8 cellular contexts compared by ENCODE assay signal in the genomic region with DNA sequence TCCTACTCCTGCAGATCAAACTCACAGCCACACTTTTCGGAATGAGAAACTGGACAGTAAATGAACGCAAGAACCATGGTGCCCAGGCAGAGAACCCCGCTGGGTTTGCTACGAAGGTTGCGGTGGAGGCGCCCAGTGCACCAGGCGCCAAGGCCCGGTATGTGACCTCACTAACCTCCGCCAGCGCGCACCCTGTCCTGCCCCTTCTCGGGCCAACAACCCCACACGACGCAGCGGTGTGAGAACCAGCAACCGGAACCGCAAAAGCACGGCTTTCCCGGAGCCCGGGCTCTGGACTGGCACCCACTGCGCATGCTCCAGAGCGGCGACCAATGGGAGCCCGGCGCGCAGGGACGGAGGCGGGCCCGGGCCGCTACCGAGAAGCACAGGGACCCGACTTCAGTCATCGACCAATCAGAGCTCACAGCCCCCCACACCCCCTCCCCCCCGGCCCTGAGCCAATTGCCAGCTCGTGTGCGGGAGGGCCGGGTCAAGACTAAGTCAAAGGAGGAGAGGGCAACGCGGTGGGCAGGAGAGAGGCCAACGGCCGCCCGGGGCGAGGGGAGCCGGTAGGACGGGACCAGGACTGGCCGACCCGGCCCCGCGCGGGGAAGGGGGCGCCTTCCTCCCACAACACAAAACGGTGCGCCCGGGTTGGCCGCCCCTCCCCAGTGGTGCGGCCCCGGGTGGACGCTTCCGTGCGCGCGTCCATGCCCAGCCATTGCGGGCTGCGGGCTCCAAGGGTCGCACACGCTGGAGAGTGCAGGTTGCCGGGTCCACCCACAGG. TPM values are rescaled to one million over a fixed set of nuclear protein-coding genes. Genes with fewer than 3 reads are reported as not detected.
DNase-seq lines count a peak whose midpoint lies in the region; ATAC-seq lines count a peak whose summit lies in the region.

No MANE protein-coding gene starts in this region.

- no peaks in the 10 kb centered on the region for H3K27me3 Mint-ChIP-seq in naive thymus-derived CD8-positive, alpha-beta T cell
- H3K27me3 Mint-ChIP-seq in stimulated activated naive B cell treated with anti-CD40 and anti-IgM and Interleukin-4, amounts not matched to agents 10 μg/mL and 1 μg/mL and 100 μg/mL, for 72 hours: no peaks in the 10 kb centered on the region

- peaks cover 3 to 37% (median 27%) of the 10 kb centered on the region in 4 donors for H3K4me1 Mint-ChIP-seq in naive thymus-derived CD8-positive, alpha-beta T cell
- H3K4me1 Mint-ChIP-seq in stimulated activated naive B cell treated with anti-CD40 and anti-IgM and Interleukin-4, amounts not matched to agents 10 μg/mL and 1 μg/mL and 100 μg/mL, for 72 hours: peaks cover 12 to 33% of the 10 kb centered on the region in 2 donors

- H3K9me3 Mint-ChIP-seq in naive thymus-derived CD8-positive, alpha-beta T cell: no peaks in the 10 kb centered on the region
- H3K9me3 Mint-ChIP-seq in stimulated activated naive B cell treated with anti-CD40 and anti-IgM and Interleukin-4, amounts not matched to agents 10 μg/mL and 1 μg/mL and 100 μg/mL, for 72 hours: peaks cover 0 to 1% of the 10 kb centered on the region in 2 donors

- peak; percentile 93 for DNase-seq in Daoy (ENCODE audit: low read depth)
- DNase-seq in GOT3 (lab: John Stamatoyannopoulos, UW): peak; percentile 67
- DNase-seq in LHCN-M2 (ENCODE audit: low read depth): peak; percentile 81
- peak; percentile 89 for DNase-seq in RKO (ENCODE audit: low spot score)
- DNase-seq in activated T-helper 1 cell treated with anti-CD3 and anti-CD28 coated beads, Interleukin-2, amount 50 U/mL, for 16 hours (ENCODE audit: low read depth in 1 of 2, low spot score in 1 of 2): peak; percentile 64 to 81
- peak; percentile 84 for DNase-seq in fibroblast of gingiva (ENCODE audit: low read depth)
- peak; percentile 80 to 93 (median 84) for DNase-seq in naive thymus-derived CD8-positive, alpha-beta T cell
- peak; percentile 87 for DNase-seq in stimulated activated naive B cell treated with anti-CD40 and anti-IgM and Interleukin-4, amounts not matched to agents 10 μg/mL and 1 μg/mL and 100 μg/mL, for 72 hours

- ATAC-seq in naive thymus-derived CD8-positive, alpha-beta T cell: peak; percentile 95 to 96
- peak; percentile 90 to 95 for ATAC-seq in stimulated activated naive B cell treated with anti-CD40 and anti-IgM and Interleukin-4, amounts not matched to agents 10 μg/mL and 1 μg/mL and 100 μg/mL, for 72 hours (replicated peaks)

- peak overlapping the region; percentile 85 to 95 (median 92) for H3K4me3 Mint-ChIP-seq in naive thymus-derived CD8-positive, alpha-beta T cell
- peak overlapping the region; percentile 82 to 93 for H3K4me3 Mint-ChIP-seq in stimulated activated naive B cell treated with anti-CD40 and anti-IgM and Interleukin-4, amounts not matched to agents 10 μg/mL and 1 μg/mL and 100 μg/mL, for 72 hours

- no peaks in the 10 kb centered on the region for H3K36me3 Mint-ChIP-seq in naive thymus-derived CD8-positive, alpha-beta T cell
- H3K36me3 Mint-ChIP-seq in stimulated activated naive B cell treated with anti-CD40 and anti-IgM and Interleukin-4, amounts not matched to agents 10 μg/mL and 1 μg/mL and 100 μg/mL, for 72 hours: peaks cover 0 to 2% of the 10 kb centered on the region in 2 donors

- POLR2A ChIA-PET in naive thymus-derived CD8-positive, alpha-beta T cell (lab: Charles Lee): interaction anchor here (0.6 to 1.5 kb wide), 12 partner anchors 9 to 283 kb away, joined by 3 to 12 read pairs (median 5); a partner anchor contains a TSS

- peak overlapping the region; percentile 79 to 97 (median 94) for H3K27ac Mint-ChIP-seq in naive thymus-derived CD8-positive, alpha-beta T cell
- peak overlapping the region; percentile 96 for H3K27ac Mint-ChIP-seq in stimulated activated naive B cell treated with anti-CD40 and anti-IgM and Interleukin-4, amounts not matched to agents 10 μg/mL and 1 μg/mL and 100 μg/mL, for 72 hours

RNA-seq across cellular contexts. Expression of a gene that starts 7.3 kb away (rescaled TPM):
- 0.57 TPM in 1 of 2 replicates, not detected in the other for total RNA-seq in Daoy (2014; rRNA removed; shearing (Covaris generic))
- total RNA-seq in LHCN-M2 (2014; rRNA removed): not detected in 2 replicates
- 0.15 TPM for polyA plus RNA-seq in LHCN-M2 (2012)
- 10 to 100 TPM; 98.4 to 99.7 TPM for total RNA-seq in naive thymus-derived CD8-positive, alpha-beta T cell
- polyA plus RNA-seq in naive thymus-derived CD8-positive, alpha-beta T cell: 10 to 100 TPM; 13.9 to 25.1 (median 19.7) TPM

RNA-seq across cellular contexts. Expression of a gene that starts 20.2 kb away (rescaled TPM):
- total RNA-seq in Daoy (2014; rRNA removed; shearing (Covaris generic)): 14.3 and 20.7 TPM in 2 replicates
- 13.0 and 14.8 TPM in 2 replicates for total RNA-seq in LHCN-M2 (2014; rRNA removed)
- 9.5 TPM for polyA plus RNA-seq in LHCN-M2 (2012)
- total RNA-seq in naive thymus-derived CD8-positive, alpha-beta T cell: 1 to 10 TPM; 9.4 to 9.8 TPM
- 10 to 100 TPM in 2 of 3 donors, 1 to 10 TPM in 1; 9.8 to 13.9 (median 10.2) TPM for polyA plus RNA-seq in naive thymus-derived CD8-positive, alpha-beta T cell

Comparison
In these comparisons a context has a peak if more than half of its experiments do, and no peak if none do; other contexts are left out.
1. Peak in every context shown above with its lines: DNase-seq and ATAC-seq.
2. RNA of a gene that starts 7.3 kb away (total RNA-seq): 98.4 to 99.7 TPM in naive thymus-derived CD8-positive, alpha-beta T cell; 0.57 TPM in Daoy and not detected in LHCN-M2; every median in the first group is over 10 times any median in the second.